Comparison of ENCODE assay signal across 22 cellular contexts in genomic region chr14:53571589-53571988, GRCh38.
DNase-seq lines count a peak whose midpoint lies in the region; ATAC-seq, FAIRE-seq and TF ChIP-seq lines count a peak whose summit lies in the region.
"Had no signal": no experiment of that assay in that cellular context is flagged by ENCODE, and none has a peak within 500 bp of the region (broad histone marks: within the 10 kb centered on the region; RNA-seq: fewer than 3 reads in every experiment).

No MANE protein-coding gene starts in this region.

- H2AFZ ChIP-seq in GM12878 (ENCODE audit: control insufficient read depth, low read depth, low read length) (no peak overlapping the region), hepatocyte (no peak overlapping the region)

- H3K79me2 ChIP-seq in GM12878 (ENCODE audit: control insufficient read depth, insufficient read depth, low read length): no peaks in the 10 kb centered on the region
- H3K79me2 ChIP-seq in hepatocyte: no peaks in the 10 kb centered on the region

- BruUV-seq in GM12878 (replicated peaks; lab: Mats Ljungman, UMichigan): no TSS peak

- TF ChIP-seq POLR2A in GM12878 (IDR thresholded peaks at IDR 0.05; ENCODE audit: low read depth, low read length) (no peak), sigmoid colon (IDR thresholded peaks at IDR 0.05) (no peak), GM12892 (IDR thresholded peaks at IDR 0.05; ENCODE audit: low read depth, low read length) (no peak)

- H3K9ac ChIP-seq in GM12878 (ENCODE audit: control insufficient read depth, insufficient read depth, low read length): no peak overlapping the region
- H3K9ac ChIP-seq: BLaER1, KMS-11 had no signal

- ATAC-seq in GM12878: no peak
- ATAC-seq in GM21423 (IDR thresholded peaks at IDR 0.05; ENCODE audit: unreplicated experiment): no peak
- no peak for ATAC-seq in GM21786 (IDR thresholded peaks at IDR 0.05; ENCODE audit: unreplicated experiment)
- ATAC-seq: CD8-positive, alpha-beta T cell; HepG2; Panc1; Right ventricle myocardium inferior had no signal

- in situ Hi-C loops in GM12878 (cut with MboI): no loop called here

- no peaks in the 10 kb centered on the region for H3K36me3 ChIP-seq in GM12878 (ENCODE audit: control insufficient read depth in 2 of 2, insufficient read depth in 2 of 2, low read length in 1 of 2)
- no peaks in the 10 kb centered on the region for H3K36me3 ChIP-seq in hepatocyte (replicated peaks; ENCODE audit: insufficient read depth, low read depth)
- H3K36me3 ChIP-seq in sigmoid colon: no peaks in the 10 kb centered on the region
- H3K36me3 ChIP-seq: BLaER1 had no signal

- no peaks in the 10 kb centered on the region for H4K20me1 ChIP-seq in GM12878 (ENCODE audit: control insufficient read depth, insufficient read depth)
- H4K20me1 ChIP-seq in hepatocyte (ENCODE audit: insufficient read depth, poor library complexity, severe bottlenecking): no peaks in the 10 kb centered on the region
- H4K20me1 ChIP-seq: BLaER1 had no signal

- DNase-seq in AG04450 (ENCODE audit: low read depth, low spot score): no peak
- DNase-seq in GM12878 (ENCODE audit: low read depth, low spot score): no peak
- peak; percentile 8 for DNase-seq in hepatocyte (ENCODE audit: low spot score)
- no peak for DNase-seq in sigmoid colon
- no peak for DNase-seq in mucosa of gallbladder (ENCODE audit: low spot score)
- DNase-seq in GM12892 (ENCODE audit: insufficient read length): no peak
- DNase-seq: CD8-positive, alpha-beta T cell; GOT3; HFFc6; NCI-H1436; NCI-H2081; NCI-H510A; NCI-H774 had no signal

- TF ChIP-seq CTCF in AG04450 (IDR thresholded peaks at IDR 0.05; ENCODE audit: low read depth, low read length) (no peak), GM12878 (IDR thresholded peaks at IDR 0.05 in 2 of 3, conservative IDR thresholded peaks at IDR 0.05 in 1 of 3; ENCODE audit: control insufficient read depth in 2 of 3, extremely low read depth in 1 of 3, insufficient read depth in 1 of 3, low read depth in 3 of 3, low read length in 3 of 3) (no peak), hepatocyte (IDR thresholded peaks at IDR 0.05; ENCODE audit: poor library complexity) (no peak), sigmoid colon (IDR thresholded peaks at IDR 0.05) (no peak)

- POLR2A ChIA-PET in AG04450 (lab: Yijun Ruan, JAX) (interaction anchor here (1.0 kb wide), 1 partner anchor 33 kb away, joined by 7 read pairs; no protein-coding TSS in a partner anchor), GM12878 (lab: Charles Lee) (interaction anchor here (0.5 kb wide), 1 partner anchor 79 kb away, joined by 3 read pairs; no protein-coding TSS in a partner anchor)

- no peaks in the 10 kb centered on the region for H3K27me3 ChIP-seq in AG04450 (ENCODE audit: control insufficient read depth, insufficient read depth, low read length)
- H3K27me3 ChIP-seq in GM12878 (replicated peaks in 1 of 2; ENCODE audit: control insufficient read depth in 2 of 2, insufficient read depth in 2 of 2, low read length in 1 of 2): no peaks in the 10 kb centered on the region
- H3K27me3 ChIP-seq in hepatocyte: no peaks in the 10 kb centered on the region
- H3K27me3 ChIP-seq in sigmoid colon: no peaks in the 10 kb centered on the region
- H3K27me3 ChIP-seq: BLaER1 had no signal

- H3K4me1 ChIP-seq in GM12878 (ENCODE audit: control insufficient read depth, insufficient read depth, low read length) (peaks cover 26% of the 10 kb centered on the region), hepatocyte (ENCODE audit: insufficient read depth) (peaks cover 3% of the 10 kb centered on the region), sigmoid colon (peaks cover 0 to 39% (median 35%) of the 10 kb centered on the region in 4 donors)

- WGBS in GM12878 (ENCODE audit: insufficient coverage, insufficient replicate concordance, low lambda C conversion rate, missing lambda C conversion rate): 33% methylated on average over 1 of the region's 1 CpG
- 32% methylated on average over 1 of the region's 1 CpG for WGBS in hepatocyte (ENCODE audit: low lambda C conversion rate, missing lambda C conversion rate)
- 53 to 56% methylated on average over 1 of the region's 1 CpG for WGBS in sigmoid colon, 2 donors

- TF ChIP-seq RAD21 in GM12878 (IDR thresholded peaks at IDR 0.05; ENCODE audit: insufficient read depth, low read depth, low read length): no peak

- TF ChIP-seq EP300 in GM12878 (IDR thresholded peaks at IDR 0.05; ENCODE audit: borderline replicate concordance in 1 of 2, control insufficient read depth in 1 of 2, low read depth in 2 of 2, low read length in 2 of 2): no peak
- TF ChIP-seq EP300 in sigmoid colon (IDR thresholded peaks at IDR 0.05): no peak

- SMC1A ChIA-PET in GM12878 (lab: Charles Lee; ENCODE audit: uncharacterized antibody, unreplicated experiment): interaction anchor here (0.6 to 3.9 kb wide), 12 partner anchors 16 to 462 kb away, joined by 3 to 30 read pairs (median 4); no protein-coding TSS in a partner anchor

- no peaks in the 10 kb centered on the region for H3K9me2 ChIP-seq in hepatocyte (replicated peaks; ENCODE audit: insufficient read depth)

- FAIRE-seq in GM12878 (lab: Jason Lieb, UNC) (no peak), GM12892 (lab: Jason Lieb, UNC) (no peak)
- FAIRE-seq: HepG2 had no signal

- CTCF ChIA-PET in AG04450 (lab: Charles Lee) (interaction anchor here (0.6 to 1.2 kb wide), 5 partner anchors 32 to 1559 kb away, joined by 3 to 4 read pairs (median 3); no protein-coding TSS in a partner anchor), GM12878 (lab: Yijun Ruan, JAX) (interaction anchor here (0.6 to 1.1 kb wide), 2 partner anchors 41 to 397 kb away, joined by 3 to 6 read pairs; no protein-coding TSS in a partner anchor)

- H3K27ac ChIP-seq in AG04450 (ENCODE audit: low read depth, low read length) (peak overlapping the region; percentile 52), GM12878 (ENCODE audit: control insufficient read depth, insufficient read depth) (peak overlapping the region; percentile 73; the same call in 1 of the 2 replicates), hepatocyte (peak overlapping the region; percentile 43), sigmoid colon (peak overlapping the region in 3 of 4 donors; percentile 14 to 63 (median 48))
- H3K27ac ChIP-seq: 22Rv1, BLaER1, KMS-11, SK-N-MC had no signal

- H3K9me3 ChIP-seq in AG04450 (ENCODE audit: control insufficient read depth, insufficient read depth, low read length) (no peaks in the 10 kb centered on the region), GM12878 (replicated peaks; ENCODE audit: control insufficient read depth, insufficient read depth, low read length) (no peaks in the 10 kb centered on the region), hepatocyte (ENCODE audit: low read depth) (no peaks in the 10 kb centered on the region), sigmoid colon (no peaks in the 10 kb centered on the region)
- H3K9me3 ChIP-seq: BLaER1 had no signal

- RAD21 ChIA-PET in GM12878 (lab: Charles Lee; ENCODE audit: unreplicated experiment): interaction anchor here (0.7 to 4.3 kb wide), 3 partner anchors 24 to 42 kb away, joined by 3 to 25 read pairs (median 6); no protein-coding TSS in a partner anchor

- intact Hi-C loops in GM12878 (cut with micrococcal nuclease; ENCODE audit: unreplicated experiment) (no loop called here), sigmoid colon (cut with DNase I) (no loop called here)

- no peak overlapping the region for H3K4me3 ChIP-seq in AG04450 (ENCODE audit: low read depth, low read length)
- no peak overlapping the region for H3K4me3 ChIP-seq in GM12878
- no peak overlapping the region for H3K4me3 ChIP-seq in hepatocyte
- no peak overlapping the region for H3K4me3 ChIP-seq in sigmoid colon
- H3K4me3 ChIP-seq: BLaER1, SK-N-MC had no signal

- H3K4me2 ChIP-seq in GM12878 (ENCODE audit: control insufficient read depth, insufficient read depth) (0 out of 2 replicates have a peak overlapping the region, but pooled peaks have one; percentile 36), hepatocyte (peak overlapping the region; percentile 41)
- H3K4me2 ChIP-seq: BLaER1, KMS-11 had no signal

TF ChIP-seq in GM12878, 131 proteins besides CTCF, POLR2A, EP300 and RAD21:
- TF ChIP-seq EZH2 (IDR thresholded peaks at IDR 0.05; ENCODE audit: borderline replicate concordance, control insufficient read depth, low read depth, low read length) (no peak), ZNF384 (IDR thresholded peaks at IDR 0.05; ENCODE audit: borderline replicate concordance, low read depth, low read length) (no peak), NR2C2 (IDR thresholded peaks at IDR 0.05; ENCODE audit: borderline replicate concordance, control insufficient read depth, insufficient read length, low read depth) (no peak), JUND (IDR thresholded peaks at IDR 0.05; ENCODE audit: low read depth, low read length) (no peak), ESRRA (IDR thresholded peaks at IDR 0.05; ENCODE audit: low read length) (no peak)
